10 cellular contexts compared by ENCODE assay signal in genomic region chr10:132520147-132520811, GRCh38. TPM values are rescaled to one million over a fixed set of nuclear protein-coding genes. Genes with fewer than 3 reads are reported as not detected.
DNase-seq lines count a peak whose midpoint lies in the region; ATAC-seq and TF ChIP-seq lines count a peak whose summit lies in the region.
"Had no signal": no experiment of that assay in that cellular context is flagged by ENCODE, and none has a peak within 500 bp of the region (broad histone marks: within the 10 kb centered on the region; RNA-seq: fewer than 3 reads in every experiment).

No MANE protein-coding gene starts in this region.

- H2AFZ ChIP-seq in fibroblast of lung (ENCODE audit: low read length), result peak overlapping the region; percentile 38

- H3K4me3 Mint-ChIP-seq in nephron, result peak overlapping the region; percentile 33 to 50 (median 49)
- H3K4me3 Mint-ChIP-seq in activated naive CD4-positive, alpha-beta T cell treated with anti-CD3 and anti-CD28 coated beads, Interleukin-2, amount 10 ng/mL, durations not matched to agents 7 days and 5 days, result no peak overlapping the region

- peak overlapping the region; percentile 95 to 98 (median 97) for H3K27ac Mint-ChIP-seq in nephron
- no peak overlapping the region for H3K27ac Mint-ChIP-seq in activated naive CD4-positive, alpha-beta T cell treated with anti-CD3 and anti-CD28 coated beads, Interleukin-2, amount 10 ng/mL, durations not matched to agents 7 days and 5 days

- TF ChIP-seq CTCF in fibroblast of lung (conservative IDR thresholded peaks at IDR 0.05 in 1 of 2, IDR thresholded peaks at IDR 0.05 in 1 of 2; ENCODE audit: low read depth in 1 of 2, low read length in 2 of 2) (no peak), nephron (IDR thresholded peaks at IDR 0.05; ENCODE audit: unreplicated experiment in 3 of 3) (no peak), upper lobe of right lung (IDR thresholded peaks at IDR 0.05) (no peak)

- no peaks in the 10 kb centered on the region for H3K27me3 Mint-ChIP-seq in nephron (ENCODE audit: low read depth)
- peaks cover 26% of the 10 kb centered on the region for H3K27me3 Mint-ChIP-seq in activated naive CD4-positive, alpha-beta T cell treated with anti-CD3 and anti-CD28 coated beads, Interleukin-2, amount 10 ng/mL, durations not matched to agents 7 days and 5 days

- CTCF ChIA-PET in activated naive CD4-positive, alpha-beta T cell treated with anti-CD3 and anti-CD28 coated beads, Interleukin-2, amount 10 ng/mL, durations not matched to agents 7 days and 5 days (lab: Charles Lee), result no interaction called here

- H3K4me3 ChIP-seq in fibroblast of lung (replicated peaks in 1 of 4; ENCODE audit: control extremely low read depth in 1 of 4, insufficient read depth in 1 of 4, low read depth in 3 of 4, low read length in 4 of 4) (no peak overlapping the region), upper lobe of right lung (no peak overlapping the region)
- H3K4me3 ChIP-seq: MG63 had no signal

- H3K9me3 ChIP-seq in fibroblast of lung (ENCODE audit: control insufficient read depth, insufficient read depth, low read depth, low read length), result no peaks in the 10 kb centered on the region
- H3K9me3 ChIP-seq in upper lobe of right lung, result no peaks in the 10 kb centered on the region
- H3K9me3 ChIP-seq: MG63 had no signal

- H3K9me3 Mint-ChIP-seq in nephron, result no peaks in the 10 kb centered on the region
- H3K9me3 Mint-ChIP-seq in activated naive CD4-positive, alpha-beta T cell treated with anti-CD3 and anti-CD28 coated beads, Interleukin-2, amount 10 ng/mL, durations not matched to agents 7 days and 5 days, result no peaks in the 10 kb centered on the region

- H3K36me3 ChIP-seq in fibroblast of lung (ENCODE audit: control insufficient read depth, insufficient read depth, low read length) (no peaks in the 10 kb centered on the region), upper lobe of right lung (no peaks in the 10 kb centered on the region)
- H3K36me3 ChIP-seq: MG63 had no signal

- H3K9ac ChIP-seq in fibroblast of lung (ENCODE audit: insufficient read depth, low read length), result no peak overlapping the region

- H3K4me1 Mint-ChIP-seq in nephron, result peaks cover 58% of the 10 kb centered on the region
- no peaks in the 10 kb centered on the region for H3K4me1 Mint-ChIP-seq in activated naive CD4-positive, alpha-beta T cell treated with anti-CD3 and anti-CD28 coated beads, Interleukin-2, amount 10 ng/mL, durations not matched to agents 7 days and 5 days

- H3K4me2 ChIP-seq in fibroblast of lung (ENCODE audit: extremely low read depth, insufficient read depth, low read length), result peak overlapping the region; percentile 23

- H3K27ac ChIP-seq in fibroblast of lung (ENCODE audit: insufficient read depth, low read length) (peak overlapping the region; percentile 59), upper lobe of right lung (peak overlapping the region; percentile 88)

- no peaks in the 10 kb centered on the region for H4K20me1 ChIP-seq in fibroblast of lung (ENCODE audit: control insufficient read depth, extremely low read depth, insufficient read depth, low read length)

- no peak for ATAC-seq in upper lobe of right lung
- no peak for ATAC-seq in HG03108 (IDR thresholded peaks at IDR 0.05; ENCODE audit: unreplicated experiment)

- intact Hi-C loops in upper lobe of right lung (cut with DNase I), result no loop called here

- no peaks in the 10 kb centered on the region for H3K79me2 ChIP-seq in fibroblast of lung (ENCODE audit: control insufficient read depth, insufficient read depth, low read length)

- H3K27me3 ChIP-seq in fibroblast of lung (ENCODE audit: control insufficient read depth, insufficient read depth, low read length), result no peaks in the 10 kb centered on the region
- H3K27me3 ChIP-seq in upper lobe of right lung, result no peaks in the 10 kb centered on the region
- H3K27me3 ChIP-seq: MG63 had no signal

- DNase-seq in activated gamma-delta T cell treated with Interleukin-2 at 50 U/mL for 16 hours (peak; percentile 1), activated gamma-delta T cell (lab: John Stamatoyannopoulos, UW) (no peak), fibroblast of lung (ENCODE audit: low read depth in 2 of 2) (peak; percentile 71 to 75), upper lobe of right lung (no peak), RKO (ENCODE audit: low spot score) (no peak)
- DNase-seq in activated naive CD4-positive, alpha-beta T cell treated with anti-CD3 and anti-CD28 coated beads, Interleukin-2, amount 10 ng/mL, durations not matched to agents 7 days and 5 days, result no peak
- DNase-seq: MG63; stimulated activated CD4-positive, alpha-beta T cell treated with anti-CD3 and anti-CD28 coated beads, Interleukin-15, amount 100 ng/mL, for 24 hours had no signal

- H3K36me3 Mint-ChIP-seq in nephron (ENCODE audit: low read depth), result no peaks in the 10 kb centered on the region
- H3K36me3 Mint-ChIP-seq in activated naive CD4-positive, alpha-beta T cell treated with anti-CD3 and anti-CD28 coated beads, Interleukin-2, amount 10 ng/mL, durations not matched to agents 7 days and 5 days, result no peaks in the 10 kb centered on the region

- H3K4me1 ChIP-seq in fibroblast of lung (ENCODE audit: control insufficient read depth, extremely low read depth, insufficient read depth, low read length), result peaks cover 49% of the 10 kb centered on the region
- peaks cover 64% of the 10 kb centered on the region for H3K4me1 ChIP-seq in upper lobe of right lung

RNA-seq across cellular contexts. Expression of gene INPP5A, which starts 17.3 kb away (rescaled TPM):
- total RNA-seq in fibroblast of lung, result 21.1 and 24.6 TPM in 2 replicates
- 36.3 and 39.9 TPM in 2 replicates for polyA plus RNA-seq in fibroblast of lung
- 28.9 and 30.0 TPM in 2 replicates for polyA plus RNA-seq in fibroblast of lung (2012)
- 25.3 and 34.8 TPM in 2 replicates for polyA minus RNA-seq in fibroblast of lung (ENCODE audit: low replicate concordance)
- 38.3 TPM for total RNA-seq in upper lobe of right lung

Comparison
In these comparisons a context has a peak if more than half of its experiments do, and no peak if none do; other contexts are left out.
1. DNase-seq: peak in activated gamma-delta T cell treated with Interleukin-2 at 50 U/mL for 16 hours (single experiment) and fibroblast of lung (2 of 2); none in activated gamma-delta T cell (single experiment), upper lobe of right lung (single experiment), activated naive CD4-positive, alpha-beta T cell treated with anti-CD3 and anti-CD28 coated beads, Interleukin-2, amount 10 ng/mL, durations not matched to agents 7 days and 5 days (single experiment) and RKO (single experiment).